Comparison of ENCODE assay signal across 20 cellular contexts in the genomic region with DNA sequence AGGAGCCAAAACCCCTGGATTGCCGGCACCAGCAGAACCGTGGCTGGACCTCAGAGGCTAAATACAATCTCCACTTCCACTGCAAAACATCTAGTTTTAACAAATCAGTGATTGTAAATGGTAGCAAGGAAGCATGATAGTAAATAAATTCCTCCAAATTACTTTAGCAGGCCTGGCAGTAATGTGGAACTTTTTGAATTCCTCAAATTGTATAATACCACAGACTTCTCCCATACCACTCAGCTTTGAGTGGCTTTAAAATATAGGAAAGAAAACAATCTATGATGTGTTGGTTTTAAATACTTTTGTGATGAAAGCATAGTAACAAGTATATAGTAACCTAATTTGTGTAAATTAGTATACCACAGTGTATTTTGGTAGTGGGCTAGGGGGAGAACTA.
"Had no signal": no experiment of that assay in that cellular context is flagged by ENCODE, and none has a peak within 500 bp of the region (broad histone marks: within the 10 kb centered on the region; RNA-seq: fewer than 3 reads in every experiment).

No MANE protein-coding gene starts in this region.

- H3K4me1 ChIP-seq: testis had no signal

- H3K27ac ChIP-seq: brain microvascular endothelial cell, dorsolateral prefrontal cortex, esophagus muscularis mucosa, left lung, ovary, testis, vagina, VCaP had no signal

- H3K4me1 Mint-ChIP-seq: neural crest cell had no signal

- H3K36me3 ChIP-seq: brain microvascular endothelial cell, esophagus muscularis mucosa, left lung, ovary, vagina had no signal

- H3K4me3 ChIP-seq: dorsolateral prefrontal cortex, esophagus muscularis mucosa, heart left ventricle, left lung, ovary, testis, vagina had no signal

- H3K9me3 Mint-ChIP-seq: activated CD4-positive, alpha-beta memory T cell treated with anti-CD3 and anti-CD28 coated beads, Interleukin-2, amount 10 ng/mL, durations not matched to agents 7 days and 5 days; activated naive CD8-positive, alpha-beta T cell treated with anti-CD3 and anti-CD28 coated beads, Interleukin-2, amount 50 U/mL, for 24 hours; neural crest cell; stimulated activated naive CD8-positive, alpha-beta T cell treated with anti-CD3 and anti-CD28 coated beads, Interleukin-15, amount 100 ng/mL, for 72 hours had no signal

- H3K27me3 ChIP-seq: brain microvascular endothelial cell, esophagus muscularis mucosa, heart left ventricle, left lung, ovary, testis, vagina had no signal

- H3K4me3 Mint-ChIP-seq: activated CD4-positive, alpha-beta memory T cell treated with anti-CD3 and anti-CD28 coated beads, Interleukin-2, amount 10 ng/mL, durations not matched to agents 7 days and 5 days; activated naive CD8-positive, alpha-beta T cell treated with anti-CD3 and anti-CD28 coated beads, Interleukin-2, amount 50 U/mL, for 24 hours; neural crest cell; stimulated activated naive CD8-positive, alpha-beta T cell treated with anti-CD3 and anti-CD28 coated beads, Interleukin-15, amount 100 ng/mL, for 72 hours had no signal

- DNase-seq: activated CD4-positive, alpha-beta memory T cell treated with anti-CD3 and anti-CD28 coated beads, Interleukin-2, amount 10 ng/mL, durations not matched to agents 7 days and 5 days; activated gamma-delta T cell treated with Interleukin-2 at 50 U/mL for 16 hours; activated naive CD8-positive, alpha-beta T cell treated with anti-CD3 and anti-CD28 coated beads, Interleukin-2, amount 50 U/mL, for 24 hours; activated T-cell treated with anti-CD3 and anti-CD28 coated beads, Interleukin-2, amount 50 U/mL, for 48 hours; brain microvascular endothelial cell; cerebellar nuclear complex; dorsolateral prefrontal cortex; heart left ventricle; left lung; mesendoderm; ovary; stimulated activated CD4-positive, alpha-beta T cell treated with anti-CD3 and anti-CD28 coated beads, Interleukin-15, amount 100 ng/mL, for 24 hours; stimulated activated CD4-positive, alpha-beta T cell treated with anti-CD3 and anti-CD28 coated beads, Interleukin-4, amount 100 ng/mL, for 4 hours; stimulated activated naive CD8-positive, alpha-beta T cell treated with anti-CD3 and anti-CD28 coated beads, Interleukin-15, amount 100 ng/mL, for 72 hours; T1000; testis had no signal

- H3K27ac Mint-ChIP-seq: activated CD4-positive, alpha-beta memory T cell treated with anti-CD3 and anti-CD28 coated beads, Interleukin-2, amount 10 ng/mL, durations not matched to agents 7 days and 5 days had no signal

- H3K27me3 Mint-ChIP-seq: activated CD4-positive, alpha-beta memory T cell treated with anti-CD3 and anti-CD28 coated beads, Interleukin-2, amount 10 ng/mL, durations not matched to agents 7 days and 5 days had no signal

- H3K9me3 ChIP-seq: esophagus muscularis mucosa, heart left ventricle, left lung, ovary, testis, vagina had no signal
